In genomic region chr6:40325041-40325440, GRCh38 we compare ENCODE assay signal across 13 cellular contexts.
DNase-seq lines count a peak whose midpoint lies in the region; ATAC-seq, FAIRE-seq and TF ChIP-seq lines count a peak whose summit lies in the region.
"Had no signal": no experiment of that assay in that cellular context is flagged by ENCODE, and none has a peak within 500 bp of the region (broad histone marks: within the 10 kb centered on the region; RNA-seq: fewer than 3 reads in every experiment).

No MANE protein-coding gene starts in this region.

- no peak for ATAC-seq in stimulated activated naive CD8-positive, alpha-beta T cell treated with anti-CD3 and anti-CD28 coated beads, Interleukin-15, amount 100 ng/mL, for 72 hours
- no peak for ATAC-seq in stimulated activated naive CD8-positive, alpha-beta T cell treated with anti-CD3 and anti-CD28 coated beads, Interleukin-15, Interleukin-2, amounts not matched to agents 100 U/mL and 50 U/mL, for 24 hours
- ATAC-seq in body of pancreas: no peak
- ATAC-seq in HG03571 (IDR thresholded peaks at IDR 0.05; ENCODE audit: unreplicated experiment): no peak

- no peak for TF ChIP-seq CTCF in body of pancreas (IDR thresholded peaks at IDR 0.05)
- no peak for TF ChIP-seq CTCF in PC-9 (conservative IDR thresholded peaks at IDR 0.05)

- intact Hi-C loops in body of pancreas (cut with DNase I): no loop called here
- intact Hi-C loops in PC-9 (cut with micrococcal nuclease; ENCODE audit: unreplicated experiment): loop anchor here (10.0 kb wide), 1 partner anchor 740 kb away; no protein-coding TSS in a partner anchor

- peaks cover 63% of the 10 kb centered on the region for H3K27me3 Mint-ChIP-seq in stimulated activated naive CD8-positive, alpha-beta T cell treated with anti-CD3 and anti-CD28 coated beads, Interleukin-15, amount 100 ng/mL, for 72 hours

- no peak overlapping the region for H3K4me2 ChIP-seq in PC-9
- H3K4me2 ChIP-seq: BLaER1 treated with 17β-estradiol and CSF1 and Interleukin-3, amounts not matched to agents 10 nM and 100 nM had no signal

- WGBS in body of pancreas, 2 donors: 31 to 53% methylated on average over 2 of the region's 2 CpGs

- no peaks in the 10 kb centered on the region for H3F3A ChIP-seq in PC-9 (ENCODE audit: insufficient read depth, low read depth)

- no peak overlapping the region for H2AFZ ChIP-seq in PC-9

- CTCF ChIA-PET in PC-9 (lab: Charles Lee): no interaction called here

- peaks cover 22% of the 10 kb centered on the region for H3K4me1 Mint-ChIP-seq in stimulated activated naive CD8-positive, alpha-beta T cell treated with anti-CD3 and anti-CD28 coated beads, Interleukin-15, amount 100 ng/mL, for 72 hours

- H3K79me2 ChIP-seq in PC-9 (ENCODE audit: low read depth): no peaks in the 10 kb centered on the region

- FAIRE-seq in HTR-8/SVneo (lab: Jason Lieb, UNC): no peak

- H3K27ac Mint-ChIP-seq in stimulated activated naive CD8-positive, alpha-beta T cell treated with anti-CD3 and anti-CD28 coated beads, Interleukin-15, amount 100 ng/mL, for 72 hours: peak overlapping the region; percentile 76 to 92

- DNase-seq in DMS79 treated with DMSO at 0.1 percent for 48 hours (lab: John Stamatoyannopoulos, UW) (peak; percentile 15), DMS79 (lab: John Stamatoyannopoulos, UW) (no peak), body of pancreas (peak in 3 of 4 donors; percentile 36 to 63 (median 58)), HTR-8/SVneo (ENCODE audit: insufficient read length, low spot score) (no peak), PC-9 (no peak)
- no peak for DNase-seq in stimulated activated naive CD8-positive, alpha-beta T cell treated with anti-CD3 and anti-CD28 coated beads, Interleukin-15, amount 100 ng/mL, for 72 hours
- DNase-seq in stimulated activated naive CD8-positive, alpha-beta T cell treated with anti-CD3 and anti-CD28 coated beads, Interleukin-15, Interleukin-2, amounts not matched to agents 100 U/mL and 50 U/mL, for 24 hours: no peak
- DNase-seq: 8988T, GOT3, MG63, NCI-H446 had no signal

- TF ChIP-seq POLR2A in body of pancreas (IDR thresholded peaks at IDR 0.05): no peak

- H3K4me3 Mint-ChIP-seq in stimulated activated naive CD8-positive, alpha-beta T cell treated with anti-CD3 and anti-CD28 coated beads, Interleukin-15, amount 100 ng/mL, for 72 hours: no peak overlapping the region

- H3K27me3 ChIP-seq in body of pancreas (no peaks in the 10 kb centered on the region), PC-9 (ENCODE audit: insufficient read depth, low read depth) (peaks cover 44% of the 10 kb centered on the region)
- H3K27me3 ChIP-seq: BLaER1 treated with 17β-estradiol and CSF1 and Interleukin-3, amounts not matched to agents 10 nM and 100 nM; MG63 had no signal

- peaks cover 3% of the 10 kb centered on the region; the same call in 1 of the 2 replicates for H4K20me1 ChIP-seq in PC-9 (ENCODE audit: insufficient read depth)
- H4K20me1 ChIP-seq: BLaER1 treated with 17β-estradiol and CSF1 and Interleukin-3, amounts not matched to agents 10 nM and 100 nM had no signal

- H3K36me3 ChIP-seq in body of pancreas (replicated peaks in 1 of 2; ENCODE audit: insufficient read depth in 1 of 2, low read depth in 2 of 2) (no peaks in the 10 kb centered on the region), PC-9 (ENCODE audit: low read depth) (no peaks in the 10 kb centered on the region)
- H3K36me3 ChIP-seq: BLaER1 treated with 17β-estradiol and CSF1 and Interleukin-3, amounts not matched to agents 10 nM and 100 nM; MG63 had no signal

- POLR2A ChIA-PET in PC-9 (lab: Charles Lee; ENCODE audit: unreplicated experiment): no interaction called here

- H3K4me1 ChIP-seq in body of pancreas: peaks cover 7% of the 10 kb centered on the region
- no peaks in the 10 kb centered on the region for H3K4me1 ChIP-seq in PC-9 (replicated peaks; ENCODE audit: insufficient read depth)

- no peak overlapping the region for H3K4me3 ChIP-seq in body of pancreas
- H3K4me3 ChIP-seq in PC-9: no peak overlapping the region
- H3K4me3 ChIP-seq: BLaER1 treated with 17β-estradiol and CSF1 and Interleukin-3, amounts not matched to agents 10 nM and 100 nM; MG63 had no signal

- no TSS peak for BruUV-seq in PC-9 (replicated peaks; lab: Mats Ljungman, UMichigan)

- H3K27ac ChIP-seq in body of pancreas (no peak overlapping the region), PC-9 (no peak overlapping the region)
- H3K27ac ChIP-seq: BLaER1 treated with 17β-estradiol and CSF1 and Interleukin-3, amounts not matched to agents 10 nM and 100 nM had no signal

- H3K9me2 ChIP-seq in PC-9 (ENCODE audit: insufficient read depth): no peaks in the 10 kb centered on the region

- no peaks in the 10 kb centered on the region for H3K9me3 Mint-ChIP-seq in stimulated activated naive CD8-positive, alpha-beta T cell treated with anti-CD3 and anti-CD28 coated beads, Interleukin-15, amount 100 ng/mL, for 72 hours

- H3K9me3 ChIP-seq in body of pancreas: no peaks in the 10 kb centered on the region
- no peaks in the 10 kb centered on the region for H3K9me3 ChIP-seq in PC-9 (ENCODE audit: insufficient read depth, low read depth)
- H3K9me3 ChIP-seq: MG63 had no signal

Comparison
In these comparisons a context has a peak if more than half of its experiments do, and no peak if none do; other contexts are left out.
1. DNase-seq: peak in DMS79 treated with DMSO at 0.1 percent for 48 hours (single experiment) and body of pancreas (3 of 4); none in DMS79 (single experiment), stimulated activated naive CD8-positive, alpha-beta T cell treated with anti-CD3 and anti-CD28 coated beads, Interleukin-15, amount 100 ng/mL, for 72 hours (0 of 2), stimulated activated naive CD8-positive, alpha-beta T cell treated with anti-CD3 and anti-CD28 coated beads, Interleukin-15, Interleukin-2, amounts not matched to agents 100 U/mL and 50 U/mL, for 24 hours (single experiment), HTR-8/SVneo (single experiment) and PC-9 (0 of 2).